Comparison of ENCODE assay signal across 17 cellular contexts in genomic region chr10:125264091-125264490, GRCh38.
"Had no signal": no experiment of that assay in that cellular context is flagged by ENCODE, and none has a peak within 500 bp of the region (broad histone marks: within the 10 kb centered on the region; RNA-seq: fewer than 3 reads in every experiment).

No MANE protein-coding gene starts in this region.

- H3K27ac ChIP-seq: hepatocyte, lower lobe of right lung, thyroid gland, uterus had no signal

- FAIRE-seq: endothelial cell of umbilical vein had no signal

- H3K4me1 ChIP-seq: lower lobe of right lung, thyroid gland, uterus had no signal

- H3K4me1 Mint-ChIP-seq: activated naive CD4-positive, alpha-beta T cell treated with anti-CD3 and anti-CD28 coated beads, Interleukin-2, amount 50 U/mL, for 24 hours; nephron had no signal

- H3K79me2 ChIP-seq: hepatocyte had no signal

- H3K36me3 ChIP-seq: lower lobe of right lung, thyroid gland, uterus had no signal

- H3K27me3 ChIP-seq: hepatocyte, thyroid gland, uterus had no signal

- ATAC-seq: activated CD4-positive, CD25-positive, alpha-beta regulatory T cell treated with anti-CD3 and anti-CD28 coated beads, Interleukin-2, amount 50 U/mL, for 24 hours had no signal

- H3K4me2 ChIP-seq: hepatocyte had no signal

- H3K9me3 Mint-ChIP-seq: activated naive CD4-positive, alpha-beta T cell treated with anti-CD3 and anti-CD28 coated beads, Interleukin-2, amount 50 U/mL, for 24 hours had no signal

- H3K27ac Mint-ChIP-seq: activated naive CD4-positive, alpha-beta T cell treated with anti-CD3 and anti-CD28 coated beads, Interleukin-2, amount 50 U/mL, for 24 hours; nephron; T-helper 1 cell treated with Interleukin-12 subunit alpha and Interleukin-12 subunit beta and Interleukin-4 antibody, amounts not matched to agents 30 μg/mL and 1 μg/mL, for 36 hours had no signal

- DNase-seq: activated CD4-positive, alpha-beta T cell treated with anti-CD3 and anti-CD28 coated beads, Interleukin-2, amount 50 U/mL, for 1 hour; activated gamma-delta T cell; effector CD8-positive, alpha-beta T cell; foreskin fibroblast; lower lobe of right lung; midbrain; nucleus accumbens; stimulated activated CD8-positive, alpha-beta memory T cell treated with anti-CD3 and anti-CD28 coated beads, Interleukin-4, amount 100 ng/mL, for 48 hours; stimulated activated naive CD4-positive, alpha-beta T cell treated with Interleukin-2 at 50 U/mL for 16 hours; thyroid gland; uterus had no signal

- H3K36me3 Mint-ChIP-seq: activated naive CD4-positive, alpha-beta T cell treated with anti-CD3 and anti-CD28 coated beads, Interleukin-2, amount 50 U/mL, for 24 hours had no signal

- H2AFZ ChIP-seq: hepatocyte had no signal

- H3K27me3 Mint-ChIP-seq: activated naive CD4-positive, alpha-beta T cell treated with anti-CD3 and anti-CD28 coated beads, Interleukin-2, amount 50 U/mL, for 24 hours had no signal

- H3K9me3 ChIP-seq: lower lobe of right lung, thyroid gland, uterus had no signal

- H3K4me3 Mint-ChIP-seq: activated naive CD4-positive, alpha-beta T cell treated with anti-CD3 and anti-CD28 coated beads, Interleukin-2, amount 50 U/mL, for 24 hours; nephron; T-helper 1 cell treated with Interleukin-12 subunit alpha and Interleukin-12 subunit beta and Interleukin-4 antibody, amounts not matched to agents 30 μg/mL and 1 μg/mL, for 36 hours had no signal

- H3K4me3 ChIP-seq: hepatocyte, lower lobe of right lung, thyroid gland, uterus had no signal
